ENCODE assay signal across 28 cellular contexts in genomic region chr11:74992852-74993251, GRCh38.
DNase-seq lines count a peak whose midpoint lies in the region; ATAC-seq and TF ChIP-seq lines count a peak whose summit lies in the region.
"Had no signal": no experiment of that assay in that cellular context is flagged by ENCODE, and none has a peak within 500 bp of the region (broad histone marks: within the 10 kb centered on the region; RNA-seq: fewer than 3 reads in every experiment).

No MANE protein-coding gene starts in this region.

- H3K27ac ChIP-seq in OCI-LY1 (ENCODE audit: low read depth, low read length, poor library complexity, severe bottlenecking), result peak overlapping the region; percentile 24
- H3K27ac ChIP-seq: brain microvascular endothelial cell, C4-2B, colonic mucosa, gastroesophageal sphincter, parathyroid adenoma had no signal

- peak; percentile 79 for DNase-seq in GM12865 (ENCODE audit: low read depth)
- peak; percentile 14 for DNase-seq in GM19238 (ENCODE audit: insufficient read length, low spot score)
- DNase-seq in stimulated activated CD4-positive, alpha-beta T cell treated with anti-CD3 and anti-CD28 coated beads, Interleukin-4, amount 100 ng/mL, for 24 hours, result no peak
- DNase-seq in SW480 (ENCODE audit: low spot score), result no peak
- DNase-seq: activated CD8-positive, alpha-beta T cell treated with anti-CD3 and anti-CD28 coated beads, Interleukin-2, amount 10 ng/mL, durations not matched to agents 7 days and 5 days; activated gamma-delta T cell treated with Interleukin-2 at 50 U/mL for 16 hours; brain microvascular endothelial cell; Calu3; colonic mucosa; GOT3; islet precursor cell; NCI-H1092 treated with DMSO at 0.1 percent for 48 hours; NCI-H1930; NCI-H748 treated with DMSO at 0.1 percent for 48 hours; nephron progenitor cell; Right ventricle myocardium superior; stimulated activated CD4-positive, alpha-beta T cell treated with anti-CD3 and anti-CD28 coated beads, Interleukin-15, amount 100 ng/mL, for 24 hours; substantia nigra; SW 1271 had no signal

- H3K4me3 ChIP-seq in GM12865 (ENCODE audit: low read depth, low read length), result no peak overlapping the region
- H3K4me3 ChIP-seq in OCI-LY1 (ENCODE audit: low read depth, low read length, poor library complexity, severe bottlenecking), result no peak overlapping the region
- H3K4me3 ChIP-seq: colonic mucosa, gastroesophageal sphincter had no signal

- peak overlapping the region; percentile 93; the same call in 1 of the 2 replicates for H3K4me2 ChIP-seq in OCI-LY1 (ENCODE audit: low read length)

- no peaks in the 10 kb centered on the region for H3K9me3 ChIP-seq in OCI-LY1 (ENCODE audit: low read length)
- H3K9me3 ChIP-seq: colonic mucosa, gastroesophageal sphincter had no signal

- peaks cover 43% of the 10 kb centered on the region for H3K36me3 ChIP-seq in OCI-LY1 (ENCODE audit: insufficient read depth, low read length)
- H3K36me3 ChIP-seq: colonic mucosa had no signal

- no peaks in the 10 kb centered on the region for H3K27me3 ChIP-seq in OCI-LY1 (ENCODE audit: insufficient read depth, low read length)
- H3K27me3 ChIP-seq: brain microvascular endothelial cell, colonic mucosa, gastroesophageal sphincter had no signal

- H3F3A ChIP-seq in OCI-LY1 (ENCODE audit: insufficient read depth, low read length), result no peaks in the 10 kb centered on the region

- no peak for TF ChIP-seq CTCF in GM12865 (IDR thresholded peaks at IDR 0.05; ENCODE audit: insufficient read depth, low read depth, low read length, missing control alignments)
- TF ChIP-seq CTCF in OCI-LY1 (IDR thresholded peaks at IDR 0.05; ENCODE audit: low read length), result no peak

- ATAC-seq in HG02798 (IDR thresholded peaks at IDR 0.05; ENCODE audit: poor library complexity, unreplicated experiment) (peak; percentile 50), HG03175 (IDR thresholded peaks at IDR 0.05; ENCODE audit: unreplicated experiment) (no peak), HG03039 (IDR thresholded peaks at IDR 0.05; ENCODE audit: unreplicated experiment) (no peak)
- ATAC-seq: activated CD4-positive, CD25-positive, alpha-beta regulatory T cell treated with anti-CD3 and anti-CD28 coated beads, Interleukin-2, amount 50 U/mL, for 24 hours; activated CD8-positive, alpha-beta T cell treated with anti-CD3 and anti-CD28 coated beads, Interleukin-2, amount 10 ng/mL, durations not matched to agents 7 days and 5 days; gastroesophageal sphincter; sciatic nerve had no signal

- no peaks in the 10 kb centered on the region for H3K9me2 ChIP-seq in OCI-LY1 (ENCODE audit: low read depth, low read length)

- peaks cover 44% of the 10 kb centered on the region for H3K4me1 ChIP-seq in OCI-LY1 (ENCODE audit: insufficient read depth, low read length, severe bottlenecking)

- no peaks in the 10 kb centered on the region for H4K20me1 ChIP-seq in OCI-LY1 (ENCODE audit: insufficient read depth, low read length)

- no peak overlapping the region for H3K9ac ChIP-seq in OCI-LY1 (ENCODE audit: low read length)
- H3K9ac ChIP-seq: parathyroid adenoma had no signal

- peaks cover 23% of the 10 kb centered on the region for H3K79me2 ChIP-seq in OCI-LY1 (ENCODE audit: insufficient read depth, low read length)
- H3K79me2 ChIP-seq: parathyroid adenoma had no signal

- H2AFZ ChIP-seq in OCI-LY1 (ENCODE audit: low read length), result no peak overlapping the region
- H2AFZ ChIP-seq: parathyroid adenoma had no signal

Comparison
In these comparisons a context has a peak if more than half of its experiments do, and no peak if none do; other contexts are left out.
1. DNase-seq: peak in GM12865 (single experiment) and GM19238 (single experiment); none in stimulated activated CD4-positive, alpha-beta T cell treated with anti-CD3 and anti-CD28 coated beads, Interleukin-4, amount 100 ng/mL, for 24 hours (single experiment) and SW480 (single experiment).